8 cellular contexts compared by ENCODE assay signal in genomic region chr9:83817011-83817355, GRCh38. TPM values are rescaled to one million over a fixed set of nuclear protein-coding genes. Genes with fewer than 3 reads are reported as not detected.
DNase-seq lines count a peak whose midpoint lies in the region; ATAC-seq, FAIRE-seq and TF ChIP-seq lines count a peak whose summit lies in the region.
"Not testable (repeated sequence)": the region's sequence is repeated elsewhere in the genome, so short reads cannot be mapped to it uniquely, and the experiment has no call there.

No MANE protein-coding gene starts in this region.

- not testable (repeated sequence) for H3K27me3 Mint-ChIP-seq in progenitor cell of endocrine pancreas; stimulated activated naive CD8-positive, alpha-beta T cell treated with anti-CD3 and anti-CD28 coated beads, Interleukin-15, Interleukin-2, amounts not matched to agents 100 ng/mL and 50 ng/mL, for 24 hours

- FAIRE-seq in keratinocyte (lab: Jason Lieb, UNC): not testable (repeated sequence)

- not testable (repeated sequence) for H3K9me2 ChIP-seq in OCI-LY1 (ENCODE audit: low read depth, low read length)

- H2AFZ ChIP-seq in OCI-LY1 (ENCODE audit: low read length); keratinocyte (ENCODE audit: control insufficient read depth, low read length): not testable (repeated sequence)

- H3K4me2 ChIP-seq in OCI-LY1 (ENCODE audit: low read length) (peak overlapping the region; percentile 76), keratinocyte (ENCODE audit: control insufficient read depth, extremely low read depth, insufficient read depth, low read depth, low read length) (peak overlapping the region; percentile 64)

- DNase-seq in Caki2 (ENCODE audit: low read depth) (peak; percentile 4), activated T-cell treated with anti-CD3 and anti-CD28 coated beads for 24 hours (ENCODE audit: low read depth) (peak; percentile 13), dorsolateral prefrontal cortex (peak in 5 of 10 donors; percentile 20 to 51 (median 24))
- DNase-seq in keratinocyte (ENCODE audit: low read depth, low spot score); progenitor cell of endocrine pancreas (ENCODE audit: low spot score, unreplicated experiment): not testable (repeated sequence)

- H3K4me3 ChIP-seq in OCI-LY1 (ENCODE audit: low read depth, low read length, poor library complexity, severe bottlenecking) (peak overlapping the region; percentile 78), dorsolateral prefrontal cortex (peak overlapping the region; percentile 34 to 91 (median 68)), keratinocyte (ENCODE audit: control insufficient read depth in 2 of 3, extremely low read depth in 1 of 3, insufficient read depth in 2 of 3, low read depth in 1 of 3, low read length in 3 of 3) (peak overlapping the region; percentile 41 to 57 (median 57))

- peaks cover 16% of the 10 kb centered on the region for H3K4me1 Mint-ChIP-seq in progenitor cell of endocrine pancreas (ENCODE audit: low read depth)
- H3K4me1 Mint-ChIP-seq in stimulated activated naive CD8-positive, alpha-beta T cell treated with anti-CD3 and anti-CD28 coated beads, Interleukin-15, Interleukin-2, amounts not matched to agents 100 ng/mL and 50 ng/mL, for 24 hours (ENCODE audit: low read depth): not testable (repeated sequence)

- not testable (repeated sequence) for H3K27ac ChIP-seq in OCI-LY1 (ENCODE audit: low read depth, low read length, poor library complexity, severe bottlenecking); keratinocyte (ENCODE audit: control insufficient read depth, insufficient read depth, low read length)
- peak overlapping the region in 55 of 59 donors; percentile 53 to 96 (median 85) for H3K27ac ChIP-seq in dorsolateral prefrontal cortex

- not testable (repeated sequence) for H3K9me3 Mint-ChIP-seq in progenitor cell of endocrine pancreas (ENCODE audit: low read depth); stimulated activated naive CD8-positive, alpha-beta T cell treated with anti-CD3 and anti-CD28 coated beads, Interleukin-15, Interleukin-2, amounts not matched to agents 100 ng/mL and 50 ng/mL, for 24 hours

- dilution Hi-C loops in keratinocyte (cut with MboI; ENCODE audit: extremely low pct_ligation_motif_present, low sequenced_read_pairs): not testable (repeated sequence)

- not testable (repeated sequence) for H3K27me3 ChIP-seq in OCI-LY1 (ENCODE audit: insufficient read depth, low read length); dorsolateral prefrontal cortex; keratinocyte (ENCODE audit: control insufficient read depth, extremely low read depth, insufficient read depth, low read length)

- TF ChIP-seq CTCF in OCI-LY1 (IDR thresholded peaks at IDR 0.05; ENCODE audit: low read length); keratinocyte (optimal IDR thresholded peaks at IDR 0.05 in 1 of 3, IDR thresholded peaks at IDR 0.05 in 1 of 3, conservative IDR thresholded peaks at IDR 0.05 in 1 of 3; ENCODE audit: extremely low read depth in 1 of 3, insufficient read depth in 2 of 3, low read length in 3 of 3); progenitor cell of endocrine pancreas (IDR thresholded peaks at IDR 0.05; ENCODE audit: unreplicated experiment): not testable (repeated sequence)
- peak in 1 of 56 donors; percentile 16 for TF ChIP-seq CTCF in dorsolateral prefrontal cortex (IDR thresholded peaks at IDR 0.05 in 54 of 56, conservative IDR thresholded peaks at IDR 0.05 in 2 of 56; ENCODE audit: low read depth in 1 of 56, partially characterized antibody in 56 of 56)

- in situ Hi-C loops in Caki2 (cut with HindIII; ENCODE audit: low pct_unique_long_range_greater_than_20kb, low sequenced_read_pairs): not testable (repeated sequence)

- peak overlapping the region; percentile 76 for H3K4me3 Mint-ChIP-seq in progenitor cell of endocrine pancreas (ENCODE audit: low read depth)
- peak overlapping the region; percentile 86 for H3K4me3 Mint-ChIP-seq in stimulated activated naive CD8-positive, alpha-beta T cell treated with anti-CD3 and anti-CD28 coated beads, Interleukin-15, Interleukin-2, amounts not matched to agents 100 ng/mL and 50 ng/mL, for 24 hours

- peak overlapping the region; percentile 75 for H3K9ac ChIP-seq in OCI-LY1 (ENCODE audit: low read length)
- not testable (repeated sequence) for H3K9ac ChIP-seq in keratinocyte (ENCODE audit: control insufficient read depth, extremely low read depth, insufficient read depth, low read length)

- not testable (repeated sequence) for H3F3A ChIP-seq in OCI-LY1 (ENCODE audit: insufficient read depth, low read length)

- intact Hi-C loops in dorsolateral prefrontal cortex (cut with DNase I): loop anchor here (10.0 kb wide), 2 partner anchors 112 to 192 kb away; partner anchors contain the start of genes IDNK (in 1 of the 2) and UBQLN1 (in 1 of the 2)

- H3K9me1 ChIP-seq in keratinocyte (ENCODE audit: control insufficient read depth, extremely low read depth, insufficient read depth, low read length): not testable (repeated sequence)

- ATAC-seq in HG02840 (IDR thresholded peaks at IDR 0.05; ENCODE audit: low FRiP score, unreplicated experiment): peak; percentile 3

- not testable (repeated sequence) for H3K79me2 ChIP-seq in OCI-LY1 (ENCODE audit: insufficient read depth, low read length); keratinocyte (ENCODE audit: control insufficient read depth, insufficient read depth, low read length)

- peak overlapping the region; percentile 77 for H3K27ac Mint-ChIP-seq in progenitor cell of endocrine pancreas
- peak overlapping the region; percentile 79 for H3K27ac Mint-ChIP-seq in stimulated activated naive CD8-positive, alpha-beta T cell treated with anti-CD3 and anti-CD28 coated beads, Interleukin-15, Interleukin-2, amounts not matched to agents 100 ng/mL and 50 ng/mL, for 24 hours

- H3K36me3 ChIP-seq in OCI-LY1 (ENCODE audit: insufficient read depth, low read length); keratinocyte (ENCODE audit: control insufficient read depth in 2 of 2, extremely low read depth in 1 of 2, insufficient read depth in 2 of 2, low read length in 2 of 2): not testable (repeated sequence)

- not testable (repeated sequence) for H4K20me1 ChIP-seq in OCI-LY1 (ENCODE audit: insufficient read depth, low read length); keratinocyte (ENCODE audit: control insufficient read depth, extremely low read depth, insufficient read depth, low read length)

- not testable (repeated sequence) for H3K36me3 Mint-ChIP-seq in progenitor cell of endocrine pancreas (ENCODE audit: insufficient read depth); stimulated activated naive CD8-positive, alpha-beta T cell treated with anti-CD3 and anti-CD28 coated beads, Interleukin-15, Interleukin-2, amounts not matched to agents 100 ng/mL and 50 ng/mL, for 24 hours (ENCODE audit: low read depth)

- H3K9me3 ChIP-seq in OCI-LY1 (ENCODE audit: low read length); keratinocyte (ENCODE audit: control insufficient read depth, low read depth, low read length): not testable (repeated sequence)

- H3K4me1 ChIP-seq in OCI-LY1 (ENCODE audit: insufficient read depth, low read length, severe bottlenecking): peaks cover 12% of the 10 kb centered on the region
- H3K4me1 ChIP-seq in keratinocyte (ENCODE audit: control insufficient read depth, extremely low read depth, insufficient read depth, low read length): not testable (repeated sequence)

RNA-seq across cellular contexts. Expression of gene GKAP1, which starts 0.6 kb away (rescaled TPM):
- 0.14 and 0.27 TPM in 2 replicates for total RNA-seq in Caki2 (2014; rRNA removed; shearing (Covaris generic); ENCODE audit: low replicate concordance)
- total RNA-seq in dorsolateral prefrontal cortex (10 to 100 TPM; 11.7 to 31.7 (median 17.5) TPM), progenitor cell of endocrine pancreas (22.0 and 22.9 TPM in 2 replicates)
- polyA plus RNA-seq in keratinocyte: 0.08 to 0.62 TPM (median 0.18 TPM) in 3 replicates
- 0.96 TPM for polyA plus RNA-seq in keratinocyte (2011; ENCODE audit: low read depth)
- polyA plus RNA-seq in keratinocyte (2011; cell fraction: cytosol; rRNA removed): 0.17 and 0.28 TPM in 2 replicates
- 0.17 and 0.42 TPM in 2 replicates for polyA plus RNA-seq in keratinocyte (2011; cell fraction: nucleus; rRNA removed)
- 0.13 and 0.65 TPM in 2 replicates for polyA plus RNA-seq in keratinocyte (2012; ENCODE audit: low replicate concordance)
- not detected in 3 replicates for polyA minus RNA-seq in keratinocyte
- not detected for polyA minus RNA-seq in keratinocyte (2011; cell fraction: cytosol; rRNA and poly(A)+ RNA removed)
- not detected in 2 replicates for polyA minus RNA-seq in keratinocyte (2011; cell fraction: nucleus; rRNA and poly(A)+ RNA removed)
